Comparison of ENCODE assay signal across 24 cellular contexts in genomic region chr1:232810856-232811255, GRCh38.
"Had no signal": no experiment of that assay in that cellular context is flagged by ENCODE, and none has a peak within 500 bp of the region (broad histone marks: within the 10 kb centered on the region; RNA-seq: fewer than 3 reads in every experiment).

No MANE protein-coding gene starts in this region.

- H3K9me3 ChIP-seq: gastrocnemius medialis, thyroid gland, upper lobe of right lung had no signal

- H3K27me3 ChIP-seq: adrenal gland, ascending aorta, brain microvascular endothelial cell, dorsolateral prefrontal cortex, gastrocnemius medialis, thyroid gland, upper lobe of right lung had no signal

- H3K36me3 ChIP-seq: adrenal gland, ascending aorta, brain microvascular endothelial cell, gastrocnemius medialis, thyroid gland, upper lobe of right lung had no signal

- DNase-seq: activated CD8-positive, alpha-beta memory T cell treated with anti-CD3 and anti-CD28 coated beads for 24 hours; activated CD8-positive, alpha-beta memory T cell treated with anti-CD3 and anti-CD28 coated beads, Interleukin-2, amount 50 U/mL, for 4 hours; activated T-cell treated with anti-CD3 and anti-CD28 coated beads, Interleukin-2, amount 50 U/mL, for 24 hours; adrenal gland; brain microvascular endothelial cell; central memory CD4-positive, alpha-beta T cell; dorsolateral prefrontal cortex; endodermal cell; gastrocnemius medialis; hippocampal formation; left ventricle myocardium superior; mammary epithelial cell; midbrain; natural killer cell; retina; stimulated activated CD4-positive, alpha-beta T cell treated with anti-CD3 and anti-CD28 coated beads, Interleukin-4, amount 100 ng/mL, for 24 hours; stimulated activated naive CD8-positive, alpha-beta T cell treated with anti-CD3 and anti-CD28 coated beads, Interleukin-15, Interleukin-2, amounts not matched to agents 100 U/mL and 50 U/mL, for 24 hours; T1000; thyroid gland; upper lobe of right lung had no signal

- ATAC-seq: activated naive CD4-positive, alpha-beta T cell treated with anti-CD3 and anti-CD28 coated beads, Interleukin-2, amount 50 U/mL, for 72 hours; activated T-helper 17 cell treated with anti-CD3 and anti-CD28 coated beads, Interleukin-2, amount 50 U/mL, for 72 hours; gastrocnemius medialis; left ventricle myocardium superior; natural killer cell; stimulated activated naive CD8-positive, alpha-beta T cell treated with anti-CD3 and anti-CD28 coated beads, Interleukin-15, Interleukin-2, amounts not matched to agents 100 U/mL and 50 U/mL, for 24 hours; upper lobe of right lung; WTC11 had no signal

- H3K4me1 ChIP-seq: ascending aorta, upper lobe of right lung had no signal

- H3K27ac ChIP-seq: adrenal gland, ascending aorta, brain microvascular endothelial cell, thyroid gland, upper lobe of right lung had no signal

- H3K4me3 ChIP-seq: adrenal gland, ascending aorta, gastrocnemius medialis, thyroid gland, upper lobe of right lung had no signal
